Comparison of ENCODE assay signal across 18 cellular contexts in genomic region chr15:39315200-39315599, GRCh38.
DNase-seq lines count a peak whose midpoint lies in the region; TF ChIP-seq lines count a peak whose summit lies in the region.
"Had no signal": no experiment of that assay in that cellular context is flagged by ENCODE, and none has a peak within 500 bp of the region (broad histone marks: within the 10 kb centered on the region; RNA-seq: fewer than 3 reads in every experiment).

No MANE protein-coding gene starts in this region.

- H3K27ac ChIP-seq in dorsolateral prefrontal cortex = no peak overlapping the region
- no peak overlapping the region for H3K27ac ChIP-seq in effector memory CD4-positive, alpha-beta T cell (ENCODE audit: insufficient read depth, low read length, poor library complexity, severe bottlenecking)
- H3K27ac ChIP-seq: SK-N-MC had no signal

- H3K9me3 ChIP-seq in effector memory CD4-positive, alpha-beta T cell (ENCODE audit: control insufficient read depth, low read length) = no peaks in the 10 kb centered on the region

- no peaks in the 10 kb centered on the region for H3K27me3 Mint-ChIP-seq in HFFc6 (ENCODE audit: insufficient read depth)

- intact Hi-C loops in dorsolateral prefrontal cortex (cut with DNase I) = no loop called here

- H3K4me3 ChIP-seq in dorsolateral prefrontal cortex = no peak overlapping the region
- H3K4me3 ChIP-seq in effector memory CD4-positive, alpha-beta T cell (ENCODE audit: insufficient read depth, low read depth, low read length, poor library complexity, severe bottlenecking) = no peak overlapping the region
- H3K4me3 ChIP-seq: SK-N-MC had no signal

- peak; percentile 31 for DNase-seq in EH (ENCODE audit: low read depth)
- DNase-seq in HFFc6 = no peak
- peak; percentile 52 for DNase-seq in NCI-H446 treated with DMSO at 0.1 percent for 48 hours (lab: John Stamatoyannopoulos, UW)
- DNase-seq in fibroblast of gingiva (ENCODE audit: low read depth) = peak; percentile 13
- no peak for DNase-seq in dorsolateral prefrontal cortex
- DNase-seq in stimulated activated CD4-positive, alpha-beta T cell treated with anti-CD3 and anti-CD28 coated beads, Interleukin-4, amount 100 ng/mL, for 24 hours = no peak
- no peak for DNase-seq in effector memory CD4-positive, alpha-beta T cell
- DNase-seq: AML-193, COR-L47, HCEC 1CT, KG1, NCI-H1105, NCI-H1694 treated with DMSO at 0.1 percent for 48 hours, NCI-H2107, NCI-H748 treated with DMSO at 0.1 percent for 48 hours, Right ventricle myocardium superior, T-helper 1 cell had no signal

- no peaks in the 10 kb centered on the region for H3K36me3 ChIP-seq in effector memory CD4-positive, alpha-beta T cell (ENCODE audit: control insufficient read depth, insufficient read depth, low read length)

- TF ChIP-seq CTCF in HFFc6 (IDR thresholded peaks at IDR 0.05) = no peak
- no peak for TF ChIP-seq CTCF in dorsolateral prefrontal cortex (IDR thresholded peaks at IDR 0.05 in 54 of 56, conservative IDR thresholded peaks at IDR 0.05 in 2 of 56; ENCODE audit: low read depth in 1 of 56, partially characterized antibody in 56 of 56)

- H3K9me3 Mint-ChIP-seq in HFFc6 = peaks cover 5% of the 10 kb centered on the region

- H3K4me1 ChIP-seq in effector memory CD4-positive, alpha-beta T cell (ENCODE audit: control insufficient read depth, insufficient read depth, low read length, poor library complexity, severe bottlenecking) = no peaks in the 10 kb centered on the region

- peaks cover 0 to 2% (median 0%) of the 10 kb centered on the region in 45 donors for H3K27me3 ChIP-seq in dorsolateral prefrontal cortex
- no peaks in the 10 kb centered on the region for H3K27me3 ChIP-seq in effector memory CD4-positive, alpha-beta T cell (replicated peaks; ENCODE audit: control insufficient read depth, insufficient read depth, low read length, poor library complexity, severe bottlenecking)

- H3K36me3 Mint-ChIP-seq in HFFc6 (ENCODE audit: low read depth) = peaks cover 4% of the 10 kb centered on the region

- H3K27ac Mint-ChIP-seq in HFFc6 = peak overlapping the region; percentile 8; the same call in 1 of the 2 replicates

- peaks cover 65% of the 10 kb centered on the region for H3K4me1 Mint-ChIP-seq in HFFc6 (ENCODE audit: low read depth)

- no peak overlapping the region for H3K4me3 Mint-ChIP-seq in HFFc6

Comparison
In these comparisons a context has a peak if more than half of its experiments do, and no peak if none do; other contexts are left out.
1. DNase-seq: peak in EH (single experiment), NCI-H446 treated with DMSO at 0.1 percent for 48 hours (single experiment) and fibroblast of gingiva (single experiment); none in HFFc6 (single experiment), dorsolateral prefrontal cortex (0 of 10), stimulated activated CD4-positive, alpha-beta T cell treated with anti-CD3 and anti-CD28 coated beads, Interleukin-4, amount 100 ng/mL, for 24 hours (single experiment) and effector memory CD4-positive, alpha-beta T cell (0 of 3).